9 cellular contexts compared by ENCODE assay signal in the genomic region with DNA sequence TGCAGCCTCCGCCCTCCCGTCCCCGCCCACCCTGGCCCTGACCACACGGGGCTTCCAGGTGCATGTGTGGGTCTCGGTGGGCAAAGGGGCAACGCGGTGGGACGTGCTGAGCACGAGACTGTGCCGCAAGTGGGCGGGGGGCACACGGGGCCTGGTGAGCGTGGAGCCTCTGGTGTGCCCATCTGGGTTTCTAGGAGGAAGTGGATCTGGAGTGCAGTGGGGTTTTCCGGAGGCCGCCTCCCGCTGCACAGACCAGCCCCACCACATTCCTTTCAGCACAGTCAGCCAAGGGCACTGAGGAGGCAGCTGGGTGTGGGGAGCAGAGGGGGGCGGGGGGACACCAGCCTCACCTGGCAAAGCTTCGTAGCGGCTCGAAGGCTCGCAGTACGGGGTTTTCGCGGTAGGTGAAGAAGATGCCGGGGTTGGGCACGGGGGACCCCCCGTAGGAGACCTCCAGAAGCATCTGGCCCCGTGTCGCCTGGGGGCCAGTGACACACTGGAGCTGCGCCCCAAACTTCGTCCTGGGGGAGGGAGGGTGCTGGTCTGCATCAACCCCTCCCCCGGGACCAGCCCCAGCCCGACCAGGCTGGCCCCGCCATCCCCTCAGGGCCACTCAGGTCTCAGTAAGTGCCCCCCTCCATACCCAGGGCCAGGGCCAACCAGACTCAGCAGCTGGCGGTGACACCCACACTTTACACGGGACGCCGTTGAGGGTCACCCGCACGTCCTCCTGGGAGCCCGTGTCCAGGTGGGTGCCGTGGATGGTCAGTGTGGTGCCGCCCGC. TPM values are rescaled to one million over a fixed set of nuclear protein-coding genes. Genes with fewer than 3 reads are reported as not detected.
DNase-seq lines count a peak whose midpoint lies in the region; ATAC-seq, FAIRE-seq and TF ChIP-seq lines count a peak whose summit lies in the region.
"Had no signal": no experiment of that assay in that cellular context is flagged by ENCODE, and none has a peak within 500 bp of the region (broad histone marks: within the 10 kb centered on the region; RNA-seq: fewer than 3 reads in every experiment).

No MANE protein-coding gene starts in this region.

- H3K36me3 Mint-ChIP-seq in CD14-positive monocyte = peaks cover 49 to 82% of the 10 kb centered on the region in 2 donors
- H3K36me3 Mint-ChIP-seq: activated naive CD4-positive, alpha-beta T cell treated with anti-CD3 and anti-CD28 coated beads, Interleukin-2, amount 50 U/mL, for 24 hours had no signal

- no peak for FAIRE-seq in kidney (lab: Jason Lieb, UNC)

- no peak overlapping the region for H3K27ac Mint-ChIP-seq in CD14-positive monocyte
- H3K27ac Mint-ChIP-seq: activated naive CD4-positive, alpha-beta T cell treated with anti-CD3 and anti-CD28 coated beads, Interleukin-2, amount 50 U/mL, for 24 hours had no signal

- H3K27ac ChIP-seq in body of pancreas = peak overlapping the region; percentile 75 to 89 (median 80)
- peak overlapping the region; percentile 32 to 67 for H3K27ac ChIP-seq in kidney (ENCODE audit: low read depth in 2 of 2, low read length in 2 of 2)
- H3K27ac ChIP-seq in upper lobe of left lung = peak overlapping the region; percentile 72 to 84 (median 78)

- no peak for TF ChIP-seq CTCF in body of pancreas (IDR thresholded peaks at IDR 0.05)
- no peak for TF ChIP-seq CTCF in kidney (IDR thresholded peaks at IDR 0.05; ENCODE audit: borderline replicate concordance, extremely low read depth, insufficient read depth)
- no peak for TF ChIP-seq CTCF in upper lobe of left lung (IDR thresholded peaks at IDR 0.05)
- no peak for TF ChIP-seq CTCF in CD14-positive monocyte (IDR thresholded peaks at IDR 0.05)

- ATAC-seq in body of pancreas (peak; percentile 88), upper lobe of left lung (ENCODE audit: low FRiP score in 2 of 2) (peak; percentile 34 to 89), GM18861 (IDR thresholded peaks at IDR 0.05; ENCODE audit: unreplicated experiment) (no peak)

- peaks cover 0 to 2% (median 0%) of the 10 kb centered on the region in 3 donors for H3K27me3 Mint-ChIP-seq in CD14-positive monocyte (ENCODE audit: low read depth in 3 of 3)
- H3K27me3 Mint-ChIP-seq: activated naive CD4-positive, alpha-beta T cell treated with anti-CD3 and anti-CD28 coated beads, Interleukin-2, amount 50 U/mL, for 24 hours had no signal

- H3K4me1 Mint-ChIP-seq in CD14-positive monocyte = no peaks in the 10 kb centered on the region
- H3K4me1 Mint-ChIP-seq: activated naive CD4-positive, alpha-beta T cell treated with anti-CD3 and anti-CD28 coated beads, Interleukin-2, amount 50 U/mL, for 24 hours had no signal

- H3K9me3 ChIP-seq in body of pancreas (no peaks in the 10 kb centered on the region), kidney (ENCODE audit: control insufficient read depth in 1 of 2, low read length in 2 of 2) (no peaks in the 10 kb centered on the region), upper lobe of left lung (no peaks in the 10 kb centered on the region)

- H3K4me3 ChIP-seq in body of pancreas (no peak overlapping the region), kidney (ENCODE audit: low read length in 2 of 2) (no peak overlapping the region), upper lobe of left lung (peak overlapping the region in 2 of 4 donors; percentile 3)

- H3K9me3 Mint-ChIP-seq in CD14-positive monocyte = peaks cover 0 to 2% (median 0%) of the 10 kb centered on the region in 7 donors
- H3K9me3 Mint-ChIP-seq: activated naive CD4-positive, alpha-beta T cell treated with anti-CD3 and anti-CD28 coated beads, Interleukin-2, amount 50 U/mL, for 24 hours had no signal

- TF ChIP-seq POLR2A in body of pancreas (IDR thresholded peaks at IDR 0.05) = peak; percentile 11 to 53 (median 52)
- peak in 1 of 4 donors; percentile 20 for TF ChIP-seq POLR2A in upper lobe of left lung (IDR thresholded peaks at IDR 0.05)

- peaks cover 42% of the 10 kb centered on the region for H3K4me1 ChIP-seq in body of pancreas
- peaks cover 0 to 9% of the 10 kb centered on the region in 2 donors for H3K4me1 ChIP-seq in kidney (ENCODE audit: control insufficient read depth in 1 of 2, insufficient read depth in 1 of 2, low read depth in 1 of 2, low read length in 2 of 2)
- H3K4me1 ChIP-seq in upper lobe of left lung = peaks cover 2 to 42% (median 19%) of the 10 kb centered on the region in 4 donors

- no peak overlapping the region for H3K4me3 Mint-ChIP-seq in CD14-positive monocyte
- H3K4me3 Mint-ChIP-seq: activated naive CD4-positive, alpha-beta T cell treated with anti-CD3 and anti-CD28 coated beads, Interleukin-2, amount 50 U/mL, for 24 hours had no signal

- H3K27me3 ChIP-seq in body of pancreas (no peaks in the 10 kb centered on the region), upper lobe of left lung (no peaks in the 10 kb centered on the region)

- H3K9ac ChIP-seq in kidney (ENCODE audit: low read length in 2 of 2) = no peak overlapping the region

- H3K36me3 ChIP-seq in body of pancreas (replicated peaks in 1 of 2; ENCODE audit: insufficient read depth in 1 of 2, low read depth in 2 of 2) = peaks cover 24 to 29% of the 10 kb centered on the region in 2 donors
- peaks cover 25 to 58% of the 10 kb centered on the region in 2 donors for H3K36me3 ChIP-seq in kidney (ENCODE audit: control insufficient read depth in 1 of 2, insufficient read depth in 2 of 2, low read length in 2 of 2)
- peaks cover 32 to 97% (median 92%) of the 10 kb centered on the region in 4 donors for H3K36me3 ChIP-seq in upper lobe of left lung

- TF ChIP-seq EP300 in upper lobe of left lung (IDR thresholded peaks at IDR 0.05) = peak in 1 of 4 donors; percentile 81

- DNase-seq in HS-5 (ENCODE audit: low read depth) = peak; percentile 37
- DNase-seq in body of pancreas = peak; percentile 74 to 88 (median 83)
- peak; percentile 93 for DNase-seq in kidney
- DNase-seq in upper lobe of left lung = peak in 1 of 2 donors; percentile 89
- DNase-seq in CD14-positive monocyte (ENCODE audit: low spot score) = no peak
- DNase-seq in T-helper 1 cell = no peak
- DNase-seq: NCI-H2171 treated with DMSO at 0.1 percent for 48 hours had no signal

- WGBS in body of pancreas, 2 donors = 69 to 78% methylated on average over 27 to 44 of the region's 44 CpGs
- 67 to 74% methylated on average over 13 to 36 of the region's 44 CpGs for WGBS in upper lobe of left lung, 2 donors

- intact Hi-C loops in body of pancreas (cut with DNase I) = no loop called here
- intact Hi-C loops in kidney (cut with DNase I) = no loop called here
- intact Hi-C loops in CD14-positive monocyte (cut with micrococcal nuclease) = no loop called here

RNA-seq across cellular contexts. Expression of gene MAPK11, which starts 12.4 kb away (rescaled TPM):
- total RNA-seq in body of pancreas (1 to 10 TPM; 3.0 to 3.6 TPM), kidney (18.3 TPM), upper lobe of left lung (10 to 100 TPM in 1 of 6 donors, 1 to 10 TPM in 5; 3.1 to 27.3 (median 8.6) TPM)
- polyA plus RNA-seq in kidney (ENCODE audit: insufficient read depth, low read depth, low replicate concordance) (11.4 TPM), CD14-positive monocyte (not detected)

RNA-seq across cellular contexts. Expression of gene MAPK12, which starts 21.1 kb away (rescaled TPM):
- total RNA-seq in body of pancreas = 1 to 10 TPM; 3.9 to 4.6 TPM
- total RNA-seq in kidney = 15.9 TPM
- polyA plus RNA-seq in kidney (ENCODE audit: insufficient read depth, low read depth, low replicate concordance) = 13.4 TPM
- 10 to 100 TPM in 3 of 6 donors, 1 to 10 TPM in 3; 3.1 to 19.2 (median 10.1) TPM for total RNA-seq in upper lobe of left lung
- under 1 TPM; 0.06 to 0.13 TPM for polyA plus RNA-seq in CD14-positive monocyte

RNA-seq across cellular contexts. Expression of gene PLXNB2, which starts 24.9 kb away (rescaled TPM):
- total RNA-seq in body of pancreas (100 to 1,000 TPM; 113 to 140 TPM), kidney (383 TPM), upper lobe of left lung (100 to 1,000 TPM; 218 to 407 (median 313) TPM)
- polyA plus RNA-seq in kidney (ENCODE audit: insufficient read depth, low read depth, low replicate concordance) (128 TPM), CD14-positive monocyte (10 to 100 TPM; 38.2 to 70.5 TPM)

RNA-seq across cellular contexts. Expression of gene HDAC10, which starts 31.5 kb away (rescaled TPM):
- 100 to 1,000 TPM in 1 of 2 donors, 10 to 100 TPM in 1; 31.9 to 128 TPM for total RNA-seq in body of pancreas
- 43.8 TPM for total RNA-seq in kidney
- polyA plus RNA-seq in kidney (ENCODE audit: insufficient read depth, low read depth, low replicate concordance) = 20.4 TPM
- 100 to 1,000 TPM in 1 of 6 donors, 10 to 100 TPM in 5; 33.0 to 202 (median 53.1) TPM for total RNA-seq in upper lobe of left lung
- polyA plus RNA-seq in CD14-positive monocyte = 10 to 100 TPM in 1 of 2 donors, 1 to 10 TPM in 1; 9.2 to 13.7 TPM

RNA-seq across cellular contexts. Expression of gene TUBGCP6, which starts 37.7 kb away (rescaled TPM):
- total RNA-seq in body of pancreas = 100 to 1,000 TPM in 1 of 2 donors, 10 to 100 TPM in 1; 61.2 to 121 TPM
- total RNA-seq in kidney = 52.0 TPM
- polyA plus RNA-seq in kidney (ENCODE audit: insufficient read depth, low read depth, low replicate concordance) = 19.2 TPM
- 100 to 1,000 TPM in 2 of 6 donors, 10 to 100 TPM in 4; 43.2 to 216 (median 52.4) TPM for total RNA-seq in upper lobe of left lung
- polyA plus RNA-seq in CD14-positive monocyte = 1 to 10 TPM; 3.7 to 4.3 TPM

Comparison
In these comparisons a context has a peak if more than half of its experiments do, and no peak if none do; other contexts are left out.
1. DNase-seq: peak in HS-5 (single experiment), body of pancreas (4 of 4) and kidney (single experiment); none in CD14-positive monocyte (single experiment) and T-helper 1 cell (0 of 5).
2. Peak in every context shown above with its lines, with median percentiles within 50 percentile points of each other: H3K27ac ChIP-seq.